ENCODE assay signal across 20 cellular contexts in genomic region chr16:12214509-12214908, GRCh38.
"Had no signal": no experiment of that assay in that cellular context is flagged by ENCODE, and none has a peak within 500 bp of the region (broad histone marks: within the 10 kb centered on the region; RNA-seq: fewer than 3 reads in every experiment).

No MANE protein-coding gene starts in this region.

- H3K36me3 ChIP-seq: right atrium auricular region, vagina had no signal

- H3K9me3 ChIP-seq: right atrium auricular region, vagina had no signal

- H3K27ac ChIP-seq: gastroesophageal sphincter, left lung, right atrium auricular region, skin epidermis, tibial nerve, vagina had no signal

- H3K4me3 ChIP-seq: gastroesophageal sphincter, left lung, right atrium auricular region, skin epidermis, tibial nerve, vagina had no signal

- H3K27ac Mint-ChIP-seq: activated B cell treated with CpG ODN at 0.5 μM for 24 hours; activated CD4-positive, alpha-beta T cell treated with anti-CD3 and anti-CD28 coated beads, Interleukin-2, amount 10 ng/mL, durations not matched to agents 24 days and 14 days; activated naive CD8-positive, alpha-beta T cell treated with anti-CD3 and anti-CD28 coated beads, Interleukin-2, amount 10 ng/mL, durations not matched to agents 7 days and 5 days; stimulated activated naive B cell treated with anti-CD40 and anti-IgM and Interleukin-4, amounts not matched to agents 10 μg/mL and 1 μg/mL and 100 μg/mL, for 72 hours had no signal

- H3K4me3 Mint-ChIP-seq: activated B cell treated with CpG ODN at 0.5 μM for 24 hours; activated CD4-positive, alpha-beta T cell treated with anti-CD3 and anti-CD28 coated beads, Interleukin-2, amount 10 ng/mL, durations not matched to agents 24 days and 14 days; activated naive CD8-positive, alpha-beta T cell treated with anti-CD3 and anti-CD28 coated beads, Interleukin-2, amount 10 ng/mL, durations not matched to agents 7 days and 5 days; naive thymus-derived CD8-positive, alpha-beta T cell; stimulated activated naive B cell treated with anti-CD40 and anti-IgM and Interleukin-4, amounts not matched to agents 10 μg/mL and 1 μg/mL and 100 μg/mL, for 72 hours had no signal

- ATAC-seq: gastroesophageal sphincter; left lung; naive thymus-derived CD8-positive, alpha-beta T cell; stimulated activated naive B cell treated with anti-CD40 and anti-IgM and Interleukin-4, amounts not matched to agents 10 μg/mL and 1 μg/mL and 100 μg/mL, for 72 hours had no signal

- H3K9me3 Mint-ChIP-seq: activated CD4-positive, alpha-beta T cell treated with anti-CD3 and anti-CD28 coated beads, Interleukin-2, amount 10 ng/mL, durations not matched to agents 24 days and 14 days; activated naive CD8-positive, alpha-beta T cell treated with anti-CD3 and anti-CD28 coated beads, Interleukin-2, amount 10 ng/mL, durations not matched to agents 7 days and 5 days had no signal

- H3K4me1 Mint-ChIP-seq: activated B cell treated with CpG ODN at 0.5 μM for 24 hours; activated CD4-positive, alpha-beta T cell treated with anti-CD3 and anti-CD28 coated beads, Interleukin-2, amount 10 ng/mL, durations not matched to agents 24 days and 14 days; activated naive CD8-positive, alpha-beta T cell treated with anti-CD3 and anti-CD28 coated beads, Interleukin-2, amount 10 ng/mL, durations not matched to agents 7 days and 5 days had no signal

- H3K27me3 ChIP-seq: dorsolateral prefrontal cortex, gastroesophageal sphincter, left lung, right atrium auricular region, tibial nerve, vagina had no signal

- H3K4me1 ChIP-seq: gastroesophageal sphincter, left lung, right atrium auricular region, tibial nerve, vagina had no signal

- DNase-seq: activated B cell treated with CpG ODN at 0.5 μM for 24 hours; activated CD4-positive, alpha-beta T cell treated with anti-CD3 and anti-CD28 coated beads, Interleukin-2, amount 10 ng/mL, durations not matched to agents 24 days and 14 days; activated CD8-positive, alpha-beta memory T cell treated with anti-CD3 and anti-CD28 coated beads, Interleukin-2, amount 50 U/mL, for 48 hours; activated naive CD4-positive, alpha-beta T cell; activated naive CD8-positive, alpha-beta T cell treated with anti-CD3 and anti-CD28 coated beads, Interleukin-2, amount 10 ng/mL, durations not matched to agents 7 days and 5 days; aorta; dorsolateral prefrontal cortex; left lung; naive thymus-derived CD8-positive, alpha-beta T cell; nucleus accumbens; stimulated activated CD4-positive, alpha-beta T cell treated with anti-CD3 and anti-CD28 coated beads, Interleukin-15, amount 100 ng/mL, for 24 hours; stimulated activated CD4-positive, alpha-beta T cell treated with anti-CD3 and anti-CD28 coated beads, Interleukin-4, amount 100 ng/mL, for 1 hour; stimulated activated naive B cell treated with anti-CD40 and anti-IgM and Interleukin-4, amounts not matched to agents 10 μg/mL and 1 μg/mL and 100 μg/mL, for 72 hours; substantia nigra; T-helper 2 cell had no signal

- H3K27me3 Mint-ChIP-seq: activated B cell treated with CpG ODN at 0.5 μM for 24 hours; activated CD4-positive, alpha-beta T cell treated with anti-CD3 and anti-CD28 coated beads, Interleukin-2, amount 10 ng/mL, durations not matched to agents 24 days and 14 days; activated naive CD8-positive, alpha-beta T cell treated with anti-CD3 and anti-CD28 coated beads, Interleukin-2, amount 10 ng/mL, durations not matched to agents 7 days and 5 days; naive thymus-derived CD8-positive, alpha-beta T cell; stimulated activated naive B cell treated with anti-CD40 and anti-IgM and Interleukin-4, amounts not matched to agents 10 μg/mL and 1 μg/mL and 100 μg/mL, for 72 hours had no signal
